ENCODE assay signal across 1 cellular context in the genomic region with DNA sequence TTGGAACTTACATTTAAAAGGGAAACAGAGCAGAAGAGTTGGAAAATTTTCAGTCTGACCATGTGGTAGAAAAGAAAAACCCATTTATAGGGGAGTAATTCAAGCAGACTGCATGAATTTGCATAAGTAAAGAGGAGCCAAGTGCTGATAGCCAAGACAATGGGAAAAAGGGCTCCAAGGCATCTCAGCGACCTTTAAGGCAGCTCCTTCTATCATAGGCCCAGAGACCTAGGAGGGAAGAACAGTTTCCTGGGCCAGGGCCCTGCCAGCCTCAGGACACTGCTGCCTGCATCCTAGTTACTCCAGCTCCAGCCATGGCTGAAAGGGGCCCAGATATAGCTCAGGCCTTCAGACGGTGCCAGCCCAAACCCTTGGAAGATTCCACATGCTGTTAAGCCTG.
TF ChIP-seq lines count a peak whose summit lies in the region.

No MANE protein-coding gene starts in this region.

TF ChIP-seq in WTC11, 78 proteins besides CTCF, POLR2A, EP300 and RAD21 (continued from another document):
- TF ChIP-seq, protein P1, sequence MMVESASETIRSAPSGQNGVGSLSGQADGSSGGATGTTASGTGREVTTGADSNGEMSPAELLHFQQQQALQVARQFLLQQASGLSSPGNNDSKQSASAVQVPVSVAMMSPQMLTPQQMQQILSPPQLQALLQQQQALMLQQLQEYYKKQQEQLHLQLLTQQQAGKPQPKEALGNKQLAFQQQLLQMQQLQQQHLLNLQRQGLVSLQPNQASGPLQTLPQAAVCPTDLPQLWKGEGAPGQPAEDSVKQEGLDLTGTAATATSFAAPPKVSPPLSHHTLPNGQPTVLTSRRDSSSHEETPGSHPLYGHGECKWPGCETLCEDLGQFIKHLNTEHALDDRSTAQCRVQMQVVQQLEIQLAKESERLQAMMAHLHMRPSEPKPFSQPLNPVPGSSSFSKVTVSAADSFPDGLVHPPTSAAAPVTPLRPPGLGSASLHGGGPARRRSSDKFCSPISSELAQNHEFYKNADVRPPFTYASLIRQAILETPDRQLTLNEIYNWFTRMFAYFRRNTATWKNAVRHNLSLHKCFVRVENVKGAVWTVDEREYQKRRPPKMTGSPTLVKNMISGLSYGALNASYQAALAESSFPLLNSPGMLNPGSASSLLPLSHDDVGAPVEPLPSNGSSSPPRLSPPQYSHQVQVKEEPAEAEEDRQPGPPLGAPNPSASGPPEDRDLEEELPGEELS (CRISPR knock-in tag; IDR thresholded peaks at IDR 0.05), result no peak
- TF ChIP-seq ZNF416 (CRISPR knock-in tag; IDR thresholded peaks at IDR 0.05) (no peak), HMGA2 (CRISPR knock-in tag; IDR thresholded peaks at IDR 0.05) (no peak), FOXK1 (CRISPR knock-in tag; IDR thresholded peaks at IDR 0.05) (no peak), ESRRA (CRISPR knock-in tag; IDR thresholded peaks at IDR 0.05; ENCODE audit: borderline replicate concordance) (no peak), SP1 (CRISPR knock-in tag; conservative IDR thresholded peaks at IDR 0.05) (no peak), KAT7 (CRISPR knock-in tag; IDR thresholded peaks at IDR 0.05; ENCODE audit: borderline replicate concordance) (no peak), ZNF121 (CRISPR knock-in tag; IDR thresholded peaks at IDR 0.05) (no peak), RORB (CRISPR knock-in tag; IDR thresholded peaks at IDR 0.05) (no peak), SMAD3 (CRISPR knock-in tag; IDR thresholded peaks at IDR 0.05; ENCODE audit: borderline replicate concordance) (no peak)
- TF ChIP-seq, protein P2, sequence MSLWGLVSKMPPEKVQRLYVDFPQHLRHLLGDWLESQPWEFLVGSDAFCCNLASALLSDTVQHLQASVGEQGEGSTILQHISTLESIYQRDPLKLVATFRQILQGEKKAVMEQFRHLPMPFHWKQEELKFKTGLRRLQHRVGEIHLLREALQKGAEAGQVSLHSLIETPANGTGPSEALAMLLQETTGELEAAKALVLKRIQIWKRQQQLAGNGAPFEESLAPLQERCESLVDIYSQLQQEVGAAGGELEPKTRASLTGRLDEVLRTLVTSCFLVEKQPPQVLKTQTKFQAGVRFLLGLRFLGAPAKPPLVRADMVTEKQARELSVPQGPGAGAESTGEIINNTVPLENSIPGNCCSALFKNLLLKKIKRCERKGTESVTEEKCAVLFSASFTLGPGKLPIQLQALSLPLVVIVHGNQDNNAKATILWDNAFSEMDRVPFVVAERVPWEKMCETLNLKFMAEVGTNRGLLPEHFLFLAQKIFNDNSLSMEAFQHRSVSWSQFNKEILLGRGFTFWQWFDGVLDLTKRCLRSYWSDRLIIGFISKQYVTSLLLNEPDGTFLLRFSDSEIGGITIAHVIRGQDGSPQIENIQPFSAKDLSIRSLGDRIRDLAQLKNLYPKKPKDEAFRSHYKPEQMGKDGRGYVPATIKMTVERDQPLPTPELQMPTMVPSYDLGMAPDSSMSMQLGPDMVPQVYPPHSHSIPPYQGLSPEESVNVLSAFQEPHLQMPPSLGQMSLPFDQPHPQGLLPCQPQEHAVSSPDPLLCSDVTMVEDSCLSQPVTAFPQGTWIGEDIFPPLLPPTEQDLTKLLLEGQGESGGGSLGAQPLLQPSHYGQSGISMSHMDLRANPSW (CRISPR knock-in tag; conservative IDR thresholded peaks at IDR 0.05; ENCODE audit: low read depth), result no peak
- TF ChIP-seq, protein P3, sequence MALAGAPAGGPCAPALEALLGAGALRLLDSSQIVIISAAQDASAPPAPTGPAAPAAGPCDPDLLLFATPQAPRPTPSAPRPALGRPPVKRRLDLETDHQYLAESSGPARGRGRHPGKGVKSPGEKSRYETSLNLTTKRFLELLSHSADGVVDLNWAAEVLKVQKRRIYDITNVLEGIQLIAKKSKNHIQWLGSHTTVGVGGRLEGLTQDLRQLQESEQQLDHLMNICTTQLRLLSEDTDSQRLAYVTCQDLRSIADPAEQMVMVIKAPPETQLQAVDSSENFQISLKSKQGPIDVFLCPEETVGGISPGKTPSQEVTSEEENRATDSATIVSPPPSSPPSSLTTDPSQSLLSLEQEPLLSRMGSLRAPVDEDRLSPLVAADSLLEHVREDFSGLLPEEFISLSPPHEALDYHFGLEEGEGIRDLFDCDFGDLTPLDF (CRISPR knock-in tag; IDR thresholded peaks at IDR 0.05), result no peak
- TF ChIP-seq, protein P4, sequence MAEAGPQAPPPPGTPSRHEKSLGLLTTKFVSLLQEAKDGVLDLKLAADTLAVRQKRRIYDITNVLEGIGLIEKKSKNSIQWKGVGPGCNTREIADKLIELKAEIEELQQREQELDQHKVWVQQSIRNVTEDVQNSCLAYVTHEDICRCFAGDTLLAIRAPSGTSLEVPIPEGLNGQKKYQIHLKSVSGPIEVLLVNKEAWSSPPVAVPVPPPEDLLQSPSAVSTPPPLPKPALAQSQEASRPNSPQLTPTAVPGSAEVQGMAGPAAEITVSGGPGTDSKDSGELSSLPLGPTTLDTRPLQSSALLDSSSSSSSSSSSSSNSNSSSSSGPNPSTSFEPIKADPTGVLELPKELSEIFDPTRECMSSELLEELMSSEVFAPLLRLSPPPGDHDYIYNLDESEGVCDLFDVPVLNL (CRISPR knock-in tag; IDR thresholded peaks at IDR 0.05; ENCODE audit: borderline replicate concordance, low read depth), result no peak
